16 cellular contexts compared by ENCODE assay signal in the genomic region with DNA sequence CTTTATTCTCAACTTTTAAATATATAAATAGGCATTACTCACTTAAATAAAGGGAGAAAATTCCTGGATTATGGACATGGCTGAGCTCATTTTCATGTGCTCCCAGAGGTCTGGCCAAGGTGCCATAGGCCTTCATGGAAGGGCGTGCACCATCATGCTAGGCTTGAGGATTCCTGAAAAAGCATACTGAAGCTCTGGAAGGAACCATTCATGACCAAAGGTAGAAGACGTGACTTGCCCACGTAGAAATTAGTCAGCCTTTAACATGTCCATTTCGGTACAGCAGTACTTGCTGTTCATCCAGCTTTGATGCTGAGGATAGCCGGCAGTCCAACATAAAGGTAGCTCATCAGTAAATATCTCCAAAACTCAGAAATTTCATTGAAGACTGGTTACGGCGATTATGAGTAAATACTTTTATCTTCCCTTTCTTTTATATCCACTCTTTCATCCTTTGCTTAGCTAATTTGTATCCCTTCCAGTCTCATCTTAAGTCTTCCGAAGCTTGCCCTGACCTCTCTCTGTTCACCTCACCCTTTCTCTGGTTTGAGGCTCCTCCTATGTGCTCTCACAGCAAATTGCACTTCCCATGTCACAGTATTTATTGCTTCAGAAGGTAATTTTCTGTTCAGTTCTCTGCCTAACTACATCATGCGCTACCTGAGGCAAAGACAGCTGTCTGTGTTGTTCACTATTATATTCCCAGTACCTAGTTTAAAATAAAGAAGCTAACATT. TPM values are rescaled to one million over a fixed set of nuclear protein-coding genes. Genes with fewer than 3 reads are reported as not detected.
DNase-seq lines count a peak whose midpoint lies in the region; ATAC-seq and TF ChIP-seq lines count a peak whose summit lies in the region.
"Had no signal": no experiment of that assay in that cellular context is flagged by ENCODE, and none has a peak within 500 bp of the region (broad histone marks: within the 10 kb centered on the region; RNA-seq: fewer than 3 reads in every experiment).

No MANE protein-coding gene starts in this region.

- WGBS in heart left ventricle, 4 donors, result 86 to 90% (median 88%) methylated on average over 9 of the region's 9 CpGs
- WGBS in ovary, 3 donors, result 92 to 93% (median 93%) methylated on average over 9 of the region's 9 CpGs

- POLR2A ChIA-PET in CD4-positive, alpha-beta memory T cell (lab: Charles Lee; ENCODE audit: partially characterized antibody), result interaction anchor here (0.9 to 1.7 kb wide), 3 partner anchors 32 to 188 kb away, joined by 3 read pairs; partner anchors contain the start of genes SLC40A1 and WDR75

- H3K27me3 ChIP-seq in Loucy (ENCODE audit: insufficient read depth, low read length, poor library complexity, severe bottlenecking) (no peaks in the 10 kb centered on the region), heart left ventricle (no peaks in the 10 kb centered on the region), parathyroid adenoma (ENCODE audit: control insufficient read depth, insufficient read depth, low read length) (no peaks in the 10 kb centered on the region), ovary (no peaks in the 10 kb centered on the region)
- no peaks in the 10 kb centered on the region for H3K27me3 ChIP-seq in CD4-positive, alpha-beta memory T cell (ENCODE audit: insufficient read depth, low read length)

- H2AFZ ChIP-seq in Loucy (ENCODE audit: low read length), result no peak overlapping the region; the same call in 1 of the 2 replicates
- peak overlapping the region; percentile 63 for H2AFZ ChIP-seq in parathyroid adenoma

- H3K27ac Mint-ChIP-seq in CD4-positive, alpha-beta memory T cell, result peak overlapping the region in 1 of 7 donors; percentile 12
- H3K27ac Mint-ChIP-seq: IgD-negative memory B cell; naive thymus-derived CD4-positive, alpha-beta T cell had no signal

- H3K4me3 Mint-ChIP-seq in CD4-positive, alpha-beta memory T cell, result no peak overlapping the region
- H3K4me3 Mint-ChIP-seq: IgD-negative memory B cell; naive thymus-derived CD4-positive, alpha-beta T cell had no signal

- peak; percentile 59 for DNase-seq in amniotic epithelial cell (ENCODE audit: low read depth)
- DNase-seq in heart left ventricle, result no peak
- no peak for DNase-seq in ovary
- no peak for DNase-seq in stimulated activated CD4-positive, alpha-beta T cell treated with anti-CD3 and anti-CD28 coated beads, Interleukin-4, amount 100 ng/mL, for 4 hours
- no peak for DNase-seq in CD4-positive, alpha-beta memory T cell
- DNase-seq: activated CD4-positive, alpha-beta T cell treated with anti-CD3 and anti-CD28 coated beads for 1 hour; cortex of kidney; foreskin melanocyte; naive thymus-derived CD4-positive, alpha-beta T cell; NCI-H187; NCI-H774 had no signal

- no peaks in the 10 kb centered on the region for H4K20me1 ChIP-seq in Loucy (ENCODE audit: insufficient read depth, low read length, poor library complexity, severe bottlenecking)

- no peaks in the 10 kb centered on the region for H3K9me3 ChIP-seq in Loucy (ENCODE audit: insufficient read depth, low read depth, low read length)
- no peaks in the 10 kb centered on the region for H3K9me3 ChIP-seq in heart left ventricle
- no peaks in the 10 kb centered on the region for H3K9me3 ChIP-seq in parathyroid adenoma (ENCODE audit: control insufficient read depth, low read length)
- no peaks in the 10 kb centered on the region for H3K9me3 ChIP-seq in ovary
- no peaks in the 10 kb centered on the region for H3K9me3 ChIP-seq in CD4-positive, alpha-beta memory T cell (ENCODE audit: control insufficient read depth in 1 of 2, low read length in 2 of 2)

- peaks cover 3 to 15% (median 14%) of the 10 kb centered on the region in 4 donors for H3K4me1 Mint-ChIP-seq in CD4-positive, alpha-beta memory T cell
- H3K4me1 Mint-ChIP-seq: IgD-negative memory B cell had no signal

- peak overlapping the region in 5 of 12 donors; percentile 3 to 54 (median 47) for H3K27ac ChIP-seq in heart left ventricle
- no peak overlapping the region for H3K27ac ChIP-seq in parathyroid adenoma
- no peak overlapping the region for H3K27ac ChIP-seq in ovary
- H3K27ac ChIP-seq in CD4-positive, alpha-beta memory T cell (ENCODE audit: low read depth, low read length), result no peak overlapping the region

- intact Hi-C loops in heart left ventricle (cut with DNase I), result loop anchor here in 3 of 10 donors (2.0 to 5.0 kb wide), 2 partner anchors 47 to 162 kb away; partner anchors contain the start of gene SLC40A1 (in 2 of the 3)
- intact Hi-C loops in ovary (cut with DNase I), result no loop called here
- intact Hi-C loops in CD4-positive, alpha-beta memory T cell (cut with micrococcal nuclease), result no loop called here

- no peaks in the 10 kb centered on the region for H3K9me2 ChIP-seq in Loucy (replicated peaks; ENCODE audit: low read depth, low read length)

- CTCF ChIA-PET in CD4-positive, alpha-beta memory T cell (lab: Charles Lee; ENCODE audit: partially characterized antibody), result interaction anchor here (1.0 to 1.7 kb wide), 6 partner anchors 8 to 169 kb away, joined by 3 to 7 read pairs (median 3); partner anchors contain the start of genes ASNSD1 and SLC40A1

- H3K4me2 ChIP-seq in Loucy (ENCODE audit: low read depth, low read length, poor library complexity, severe bottlenecking), result no peak overlapping the region
- H3K4me2 ChIP-seq in parathyroid adenoma (ENCODE audit: low read length), result no peak overlapping the region

- H3K9ac ChIP-seq in Loucy (ENCODE audit: low read depth, low read length, poor library complexity, severe bottlenecking) (no peak overlapping the region), parathyroid adenoma (no peak overlapping the region)

- peaks cover 8% of the 10 kb centered on the region for H3K4me1 ChIP-seq in Loucy (ENCODE audit: insufficient read depth, low read length, poor library complexity, severe bottlenecking)
- H3K4me1 ChIP-seq in heart left ventricle, result peaks cover 0 to 11% (median 0%) of the 10 kb centered on the region in 12 donors
- peaks cover 10% of the 10 kb centered on the region for H3K4me1 ChIP-seq in parathyroid adenoma
- peaks cover 3% of the 10 kb centered on the region for H3K4me1 ChIP-seq in ovary (ENCODE audit: insufficient read depth)
- no peaks in the 10 kb centered on the region for H3K4me1 ChIP-seq in CD4-positive, alpha-beta memory T cell (ENCODE audit: insufficient read depth, low read length)

- no peaks in the 10 kb centered on the region for H3K79me2 ChIP-seq in Loucy (ENCODE audit: insufficient read depth, low read length)
- no peaks in the 10 kb centered on the region for H3K79me2 ChIP-seq in parathyroid adenoma

- no peaks in the 10 kb centered on the region for H3F3A ChIP-seq in Loucy (ENCODE audit: low read depth)

- H3K4me3 ChIP-seq in Loucy (ENCODE audit: low read length, poor library complexity, severe bottlenecking) (no peak overlapping the region), heart left ventricle (no peak overlapping the region), parathyroid adenoma (ENCODE audit: low read depth, low read length) (no peak overlapping the region), ovary (no peak overlapping the region)
- H3K4me3 ChIP-seq in CD4-positive, alpha-beta memory T cell (ENCODE audit: low read length in 2 of 2), result no peak overlapping the region
- H3K4me3 ChIP-seq: SK-N-MC had no signal

- H3K36me3 Mint-ChIP-seq in CD4-positive, alpha-beta memory T cell, result no peaks in the 10 kb centered on the region
- H3K36me3 Mint-ChIP-seq: IgD-negative memory B cell; naive thymus-derived CD4-positive, alpha-beta T cell had no signal

- H3K27me3 Mint-ChIP-seq in CD4-positive, alpha-beta memory T cell, result no peaks in the 10 kb centered on the region
- H3K27me3 Mint-ChIP-seq: naive thymus-derived CD4-positive, alpha-beta T cell had no signal

- TF ChIP-seq POLR2A in heart left ventricle (IDR thresholded peaks at IDR 0.05) (no peak), ovary (IDR thresholded peaks at IDR 0.05) (no peak)

- no peak for TF ChIP-seq EP300 in ovary (IDR thresholded peaks at IDR 0.05)

- no peaks in the 10 kb centered on the region for H3K9me3 Mint-ChIP-seq in CD4-positive, alpha-beta memory T cell
- H3K9me3 Mint-ChIP-seq: IgD-negative memory B cell; naive thymus-derived CD4-positive, alpha-beta T cell had no signal

- TF ChIP-seq CTCF in Loucy (conservative IDR thresholded peaks at IDR 0.05; ENCODE audit: low read length) (peak; percentile 53), heart left ventricle (IDR thresholded peaks at IDR 0.05) (peak in 9 of 12 donors; percentile 17 to 52 (median 37)), parathyroid adenoma (IDR thresholded peaks at IDR 0.05) (peak; percentile 30), ovary (IDR thresholded peaks at IDR 0.05) (peak in 1 of 3 donors; percentile 7)

- ATAC-seq in heart left ventricle (peak in 3 of 4 donors; percentile 57 to 75 (median 62)), GM21528 (IDR thresholded peaks at IDR 0.05; ENCODE audit: low FRiP score, unreplicated experiment) (no peak)
- ATAC-seq: naive thymus-derived CD4-positive, alpha-beta T cell had no signal

- H3K36me3 ChIP-seq in Loucy (ENCODE audit: insufficient read depth, low read length), result no peaks in the 10 kb centered on the region
- H3K36me3 ChIP-seq in heart left ventricle, result no peaks in the 10 kb centered on the region
- no peaks in the 10 kb centered on the region for H3K36me3 ChIP-seq in parathyroid adenoma (ENCODE audit: control insufficient read depth, insufficient read depth, low read length)
- no peaks in the 10 kb centered on the region for H3K36me3 ChIP-seq in ovary
- no peaks in the 10 kb centered on the region for H3K36me3 ChIP-seq in CD4-positive, alpha-beta memory T cell (ENCODE audit: insufficient read depth, low read length)

RNA-seq across cellular contexts. Expression of gene ASNSD1, which starts 32.3 kb away (rescaled TPM):
- 10 to 100 TPM; 26.3 to 43.5 (median 32.4) TPM for total RNA-seq in heart left ventricle
- 10 to 100 TPM; 30.3 to 46.0 TPM for polyA plus RNA-seq in heart left ventricle
- 10 to 100 TPM; 38.5 to 61.9 (median 47.3) TPM for total RNA-seq in ovary
- polyA plus RNA-seq in ovary, result 10 to 100 TPM; 41.9 to 43.4 TPM
- 10 to 100 TPM; 46.9 to 47.0 TPM for total RNA-seq in CD4-positive, alpha-beta memory T cell
- 10 to 100 TPM; 62.2 to 68.7 TPM for polyA plus RNA-seq in CD4-positive, alpha-beta memory T cell

RNA-seq across cellular contexts. Expression of gene ANKAR, which starts 45.5 kb away (rescaled TPM):
- total RNA-seq in heart left ventricle, result 10 to 100 TPM in 1 of 9 donors, 1 to 10 TPM in 8; 1.8 to 10.1 (median 6.4) TPM
- polyA plus RNA-seq in heart left ventricle, result 1 to 10 TPM in 1 of 2 donors, under 1 TPM in 1; 0.75 to 2.6 TPM
- 10 to 100 TPM in 6 of 7 donors, 1 to 10 TPM in 1; 9.9 to 23.2 (median 17.9) TPM for total RNA-seq in ovary
- 1 to 10 TPM; 3.6 to 7.4 TPM for polyA plus RNA-seq in ovary
- total RNA-seq in CD4-positive, alpha-beta memory T cell, result 10 to 100 TPM; 18.4 to 20.2 TPM
- polyA plus RNA-seq in CD4-positive, alpha-beta memory T cell, result 1 to 10 TPM; 2.8 to 7.0 TPM

RNA-seq across cellular contexts. Expression of gene SLC40A1, which starts 48.4 kb away (rescaled TPM):
- total RNA-seq in heart left ventricle, result 100 to 1,000 TPM in 2 of 9 donors, 10 to 100 TPM in 7; 21.9 to 109 (median 42.9) TPM
- polyA plus RNA-seq in heart left ventricle, result 10 to 100 TPM; 10.2 to 20.3 TPM
- 100 to 1,000 TPM; 243 to 515 (median 365) TPM for total RNA-seq in ovary
- polyA plus RNA-seq in ovary, result 100 to 1,000 TPM; 288 to 361 TPM
- total RNA-seq in CD4-positive, alpha-beta memory T cell, result 10 to 100 TPM; 27.4 to 30.0 TPM
- 100 to 1,000 TPM in 1 of 2 donors, 10 to 100 TPM in 1; 98.3 to 328 TPM for polyA plus RNA-seq in CD4-positive, alpha-beta memory T cell
